22 cellular contexts compared by ENCODE assay signal in the genomic region with DNA sequence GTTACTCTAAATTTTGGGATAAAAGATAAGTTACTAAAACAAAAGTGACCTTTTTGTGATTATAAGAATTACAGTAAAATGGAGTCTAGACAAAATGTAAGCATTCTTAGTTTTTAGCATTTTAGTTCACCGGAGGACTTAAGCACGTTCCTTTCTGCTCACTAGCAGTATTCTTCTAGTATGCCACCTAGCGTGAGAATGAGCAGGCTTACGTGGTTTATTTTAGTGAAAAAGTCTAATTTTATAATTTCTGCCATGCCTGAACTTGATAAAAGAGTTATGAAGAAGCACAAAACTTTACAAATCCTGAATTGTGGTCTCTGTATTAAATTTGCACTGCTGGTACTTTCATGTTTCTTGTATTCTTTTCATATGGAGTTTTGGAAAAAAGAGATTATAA. TPM values are rescaled to one million over a fixed set of nuclear protein-coding genes. Genes with fewer than 3 reads are reported as not detected.
"Had no signal": no experiment of that assay in that cellular context is flagged by ENCODE, and none has a peak within 500 bp of the region (broad histone marks: within the 10 kb centered on the region; RNA-seq: fewer than 3 reads in every experiment).

No MANE protein-coding gene starts in this region.

- H3K27ac ChIP-seq: RWPE1 had no signal

- DNase-seq: IMR-90, Karpas-422, KG1, MG63, NCI-H1092 treated with DMSO at 0.1 percent for 48 hours, NCI-H1436, NCI-H187, NCI-H2029, NCI-H2081 treated with DMSO at 0.1 percent for 48 hours, NCI-H2171, NCI-H226, NCI-H446, NCI-H510A, NCI-H524 treated with DMSO at 0.1 percent for 48 hours, NCI-H69, NCI-H774, PC-3, SHP77 had no signal

- FAIRE-seq: HepG2 had no signal

- H3K36me3 ChIP-seq: MG63 had no signal

- H3K9me3 ChIP-seq: MG63 had no signal

- ATAC-seq: HepG2, Panc1, PC-3, SK-N-SH treated with all-trans-retinoic acid at 6 μM for 48 hours had no signal

- H3K4me3 ChIP-seq: MG63 had no signal

- H3K27me3 ChIP-seq: MG63 had no signal

RNA-seq across cellular contexts. Expression of a gene that starts 12.6 kb away (rescaled TPM):
- total RNA-seq: IMR-90 had no signal
